ENCODE assay signal across 6 cellular contexts in genomic region chr9:123832176-123832575, GRCh38.
"Had no signal": no experiment of that assay in that cellular context is flagged by ENCODE, and none has a peak within 500 bp of the region (broad histone marks: within the 10 kb centered on the region; RNA-seq: fewer than 3 reads in every experiment).

No MANE protein-coding gene starts in this region.

- ATAC-seq: GM12878 had no signal

- FAIRE-seq: GM12878, GM12891, GM12892, GM18507, GM19239 had no signal

- H3K4me3 ChIP-seq: GM12878 had no signal

- DNase-seq: GDM1 had no signal
